Comparison of ENCODE assay signal across 19 cellular contexts in the genomic region with DNA sequence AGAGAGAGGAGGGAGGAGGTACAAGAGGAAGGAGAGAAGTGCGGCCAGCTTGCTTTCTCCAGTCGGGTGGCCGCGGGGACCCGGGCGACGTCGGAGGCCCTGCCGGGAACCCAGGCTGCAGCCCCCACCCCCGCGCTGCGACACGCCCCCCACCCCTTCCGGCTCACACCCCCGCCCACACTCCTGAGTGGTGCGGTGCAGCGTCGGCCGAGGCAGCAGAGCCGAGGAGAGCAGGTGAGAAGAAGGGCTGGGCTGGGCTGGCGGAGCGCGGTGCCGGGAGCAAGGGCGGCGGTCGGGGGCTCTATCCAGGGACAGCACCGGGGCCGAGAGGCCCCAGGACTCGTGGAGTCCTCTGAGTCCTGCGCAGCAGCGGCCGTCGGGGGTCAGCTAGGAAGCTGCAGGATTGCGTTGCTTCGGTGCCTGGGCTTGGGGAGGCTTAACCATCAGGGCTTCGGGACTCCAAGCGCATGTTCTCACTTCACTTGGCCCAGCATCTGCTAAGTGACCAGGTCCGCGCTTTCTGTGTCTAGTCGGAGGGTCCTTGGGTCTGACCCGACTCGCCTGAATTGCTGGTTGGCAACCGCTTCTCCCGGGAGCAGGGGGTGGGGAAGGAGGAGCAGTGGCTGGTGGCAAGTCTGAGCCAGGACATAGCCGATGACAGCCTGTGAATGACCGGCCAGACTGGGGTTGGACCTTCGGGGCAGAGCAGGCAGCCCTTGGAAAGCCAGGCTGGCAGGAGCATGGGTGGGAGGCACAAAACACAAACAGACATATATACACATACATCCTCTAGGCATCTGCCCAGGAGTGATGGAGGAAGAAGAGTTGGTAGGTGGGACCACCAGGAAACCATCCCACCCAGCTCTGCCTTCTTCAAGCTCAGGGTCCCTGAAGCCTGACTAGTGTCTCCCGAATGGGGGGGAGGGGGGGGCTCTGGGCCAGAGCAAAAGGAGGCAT. TPM values are rescaled to one million over a fixed set of nuclear protein-coding genes. Genes with fewer than 3 reads are reported as not detected.
A peak's percentile ranks its signal among the peaks of the same experiment; 100 is the strongest.
DNase-seq lines count a peak whose midpoint lies in the region.
"Had no signal": no experiment of that assay in that cellular context is flagged by ENCODE, and none has a peak within 500 bp of the region (broad histone marks: within the 10 kb centered on the region; RNA-seq: fewer than 3 reads in every experiment).

No MANE protein-coding gene starts in this region.

- H3K4me1 ChIP-seq in iPS DF 6.9 (ENCODE audit: control insufficient read depth, insufficient read depth, low read length) = peaks cover 12% of the 10 kb centered on the region
- H3K4me1 ChIP-seq in SJCRH30 = no peaks in the 10 kb centered on the region

- H3K36me3 ChIP-seq in iPS DF 6.9 (ENCODE audit: control insufficient read depth, insufficient read depth, low read length) (no peaks in the 10 kb centered on the region), SJCRH30 (no peaks in the 10 kb centered on the region)
- H3K36me3 ChIP-seq: esophagus squamous epithelium, heart left ventricle had no signal

- H3K9me3 ChIP-seq in iPS DF 6.9 (ENCODE audit: control insufficient read depth, insufficient read depth, low read length) (no peaks in the 10 kb centered on the region), SJCRH30 (replicated peaks) (no peaks in the 10 kb centered on the region)
- H3K9me3 ChIP-seq: esophagus squamous epithelium, heart left ventricle, mucosa of descending colon had no signal

- H3K27me3 ChIP-seq in iPS DF 6.9 (ENCODE audit: control insufficient read depth, insufficient read depth, low read length) (peaks cover 64% of the 10 kb centered on the region), SJCRH30 (no peaks in the 10 kb centered on the region)

- peak overlapping the region; percentile 49; the same call in 1 of the 2 replicates for H3K4me3 ChIP-seq in Jurkat, Clone E6-1 (ENCODE audit: low read length)
- H3K4me3 ChIP-seq in iPS DF 6.9 (ENCODE audit: low read length) (peak overlapping the region; percentile 7; the same call in 1 of the 2 replicates), SJCRH30 (no peak overlapping the region)
- H3K4me3 ChIP-seq: esophagus squamous epithelium, heart left ventricle, mucosa of descending colon had no signal

- DNase-seq in NCI-H2227 (lab: John Stamatoyannopoulos, UW; ENCODE audit: unreplicated experiment) = peak; percentile 8
- no peak for DNase-seq in NCI-H2227 treated with DMSO at 0.1 percent for 48 hours (lab: John Stamatoyannopoulos, UW)
- no peak for DNase-seq in Jurkat, Clone E6-1 (ENCODE audit: low read depth, low spot score)
- no peak for DNase-seq in iPS DF 6.9 (ENCODE audit: low read depth, low spot score)
- peak; percentile 37 for DNase-seq in retina
- no peak for DNase-seq in SJCRH30
- DNase-seq in OCI-M2 (lab: John Stamatoyannopoulos, UW; ENCODE audit: unreplicated experiment) = no peak
- no peak for DNase-seq in NOMO-1 treated with DMSO at 0.1 percent for 48 hours (lab: John Stamatoyannopoulos, UW; ENCODE audit: unreplicated experiment)
- DNase-seq: activated CD4-positive, alpha-beta T cell treated with anti-CD3 and anti-CD28 coated beads, Interleukin-2, amount 10 ng/mL, durations not matched to agents 24 days and 14 days; esophagus squamous epithelium; mucosa of descending colon; NCI-H1105 treated with DMSO at 0.1 percent for 48 hours; small intestine; trophoblast cell had no signal

- no CpG with 5 or more reads among the region's 49 CpGs for WGBS in iPS DF 6.9 (ENCODE audit: insufficient coverage, insufficient read length)

- H3K27ac ChIP-seq in iPS DF 6.9 (ENCODE audit: low read length) (no peak overlapping the region), SJCRH30 (no peak overlapping the region)
- H3K27ac ChIP-seq: C4-2B, esophagus squamous epithelium, heart left ventricle, HL-60, parathyroid adenoma had no signal

RNA-seq across cellular contexts. Expression of a gene that starts 0.7 kb away (rescaled TPM):
- 2.0 TPM for polyA plus RNA-seq in Jurkat, Clone E6-1 (2012; ENCODE audit: insufficient read depth, insufficient read length)
- not detected in 2 replicates for total RNA-seq in SJCRH30 (2014; rRNA removed; shearing (Covaris generic))
- total RNA-seq: activated CD4-positive, alpha-beta T cell treated with anti-CD3 and anti-CD28 coated beads, Interleukin-2, amount 10 ng/mL, durations not matched to agents 24 days and 14 days; esophagus squamous epithelium; heart left ventricle; OCI-LY7 had no signal
- polyA plus RNA-seq: heart left ventricle had no signal

RNA-seq across cellular contexts. Expression of a gene that starts 4.4 kb away (rescaled TPM):
- polyA plus RNA-seq in Jurkat, Clone E6-1 (2012; ENCODE audit: insufficient read depth, insufficient read length) = not detected
- not detected in 2 replicates for total RNA-seq in SJCRH30 (2014; rRNA removed; shearing (Covaris generic))
- total RNA-seq: activated CD4-positive, alpha-beta T cell treated with anti-CD3 and anti-CD28 coated beads, Interleukin-2, amount 10 ng/mL, durations not matched to agents 24 days and 14 days; esophagus squamous epithelium; heart left ventricle; OCI-LY7 had no signal
- polyA plus RNA-seq: heart left ventricle had no signal

Comparison
In these comparisons a context has a peak if more than half of its experiments do, and no peak if none do; other contexts are left out.
1. DNase-seq: peak in NCI-H2227 (single experiment) and retina (single experiment); none in NCI-H2227 treated with DMSO at 0.1 percent for 48 hours (single experiment), Jurkat, Clone E6-1 (single experiment), iPS DF 6.9 (single experiment), SJCRH30 (0 of 2), OCI-M2 (single experiment) and NOMO-1 treated with DMSO at 0.1 percent for 48 hours (single experiment).